Comparison of ENCODE assay signal across 8 cellular contexts in genomic region chr2:27320958-27321543, GRCh38. TPM values are rescaled to one million over a fixed set of nuclear protein-coding genes. Genes with fewer than 3 reads are reported as not detected.
DNase-seq lines count a peak whose midpoint lies in the region; FAIRE-seq and TF ChIP-seq lines count a peak whose summit lies in the region.

No MANE protein-coding gene starts in this region.

- H3K27ac Mint-ChIP-seq in astrocyte (ENCODE audit: unreplicated experiment): peak overlapping the region; percentile 92
- peak overlapping the region; percentile 71 for H3K27ac Mint-ChIP-seq in type B pancreatic cell

- H3K9me3 Mint-ChIP-seq in astrocyte (ENCODE audit: unreplicated experiment) (no peaks in the 10 kb centered on the region), type B pancreatic cell (no peaks in the 10 kb centered on the region)

- H3K9ac ChIP-seq in astrocyte (ENCODE audit: low read length): peak overlapping the region; percentile 99

- H3K36me3 Mint-ChIP-seq in astrocyte (ENCODE audit: low read depth, unreplicated experiment) (peaks cover 7% of the 10 kb centered on the region), type B pancreatic cell (peaks cover 10% of the 10 kb centered on the region)

- H3K27me3 ChIP-seq in astrocyte (ENCODE audit: insufficient read depth, low read length): no peaks in the 10 kb centered on the region
- H3K27me3 ChIP-seq in effector memory CD4-positive, alpha-beta T cell (replicated peaks; ENCODE audit: control insufficient read depth, insufficient read depth, low read length, poor library complexity, severe bottlenecking): no peaks in the 10 kb centered on the region

- peaks cover 2% of the 10 kb centered on the region for H3K36me3 ChIP-seq in astrocyte (ENCODE audit: insufficient read depth, low read length)
- peaks cover under 1% of the 10 kb centered on the region for H3K36me3 ChIP-seq in effector memory CD4-positive, alpha-beta T cell (ENCODE audit: control insufficient read depth, insufficient read depth, low read length)

- TF ChIP-seq EP300 in Ishikawa (IDR thresholded peaks at IDR 0.05; ENCODE audit: borderline replicate concordance): no peak

- DNase-seq in Caki2 (ENCODE audit: low read depth) (peak; percentile 98), astrocyte (ENCODE audit: low read depth) (peak; percentile 97), iPS-NIHi7 (ENCODE audit: extremely low spot score) (peak; percentile 73), type B pancreatic cell (ENCODE audit: extremely low spot score, unreplicated experiment) (no peak), KG1 (lab: John Stamatoyannopoulos, UW) (no peak)
- DNase-seq in effector memory CD4-positive, alpha-beta T cell: no peak
- DNase-seq in activated CD4-positive, alpha-beta T cell treated with anti-CD3 and anti-CD28 coated beads, Interleukin-2, amount 50 U/mL, for 48 hours: no peak

- no peak overlapping the region for H2AFZ ChIP-seq in astrocyte (ENCODE audit: low read depth, low read length)

- H4K20me1 ChIP-seq in astrocyte (ENCODE audit: insufficient read depth, low read length): peaks cover 15% of the 10 kb centered on the region

- no peaks in the 10 kb centered on the region for H3K9me3 ChIP-seq in astrocyte (ENCODE audit: insufficient read depth, low read depth, low read length)
- H3K9me3 ChIP-seq in effector memory CD4-positive, alpha-beta T cell (ENCODE audit: control insufficient read depth, low read length): no peaks in the 10 kb centered on the region

- H3K4me1 Mint-ChIP-seq in astrocyte (ENCODE audit: low read depth, unreplicated experiment): peaks cover 16% of the 10 kb centered on the region
- H3K4me1 Mint-ChIP-seq in type B pancreatic cell (ENCODE audit: unreplicated experiment): peaks cover 13% of the 10 kb centered on the region

- in situ Hi-C loops in Caki2 (cut with HindIII; ENCODE audit: low pct_unique_long_range_greater_than_20kb, low sequenced_read_pairs): no loop called here

- H3K4me3 ChIP-seq in astrocyte (ENCODE audit: insufficient read depth, low read depth, low read length): peak overlapping the region; percentile 94
- no peak overlapping the region for H3K4me3 ChIP-seq in effector memory CD4-positive, alpha-beta T cell (ENCODE audit: insufficient read depth, low read depth, low read length, poor library complexity, severe bottlenecking)

- peaks cover 16% of the 10 kb centered on the region for H3K79me2 ChIP-seq in astrocyte (ENCODE audit: insufficient read depth, low read length)

- H3K27me3 Mint-ChIP-seq in astrocyte (ENCODE audit: low read depth, unreplicated experiment): no peaks in the 10 kb centered on the region
- no peaks in the 10 kb centered on the region for H3K27me3 Mint-ChIP-seq in type B pancreatic cell

- peak; percentile 81 for FAIRE-seq in astrocyte (lab: Jason Lieb, UNC)

- H3K4me1 ChIP-seq in astrocyte (ENCODE audit: insufficient read depth, low read length): peaks cover 26% of the 10 kb centered on the region
- peaks cover 13% of the 10 kb centered on the region for H3K4me1 ChIP-seq in effector memory CD4-positive, alpha-beta T cell (ENCODE audit: control insufficient read depth, insufficient read depth, low read length, poor library complexity, severe bottlenecking)

- H3K4me2 ChIP-seq in astrocyte (ENCODE audit: low read length): peak overlapping the region; percentile 97

- TF ChIP-seq CTCF in astrocyte (IDR thresholded peaks at IDR 0.05; ENCODE audit: insufficient read depth, low read depth, low read length) (peak; percentile 59), type B pancreatic cell (conservative IDR thresholded peaks at IDR 0.05) (peak; percentile 38)

- peak; percentile 51 for TF ChIP-seq RAD21 in Ishikawa (IDR thresholded peaks at IDR 0.05; ENCODE audit: low read depth)

- H3K4me3 Mint-ChIP-seq in astrocyte (ENCODE audit: unreplicated experiment): peak overlapping the region; percentile 92
- peak overlapping the region; percentile 99 for H3K4me3 Mint-ChIP-seq in type B pancreatic cell

- H3K27ac ChIP-seq in astrocyte (ENCODE audit: low read depth, low read length): peak overlapping the region; percentile 96
- H3K27ac ChIP-seq in effector memory CD4-positive, alpha-beta T cell (ENCODE audit: insufficient read depth, low read length, poor library complexity, severe bottlenecking): no peak overlapping the region

TF ChIP-seq in Ishikawa, 13 proteins besides CTCF, POLR2A, EP300 and RAD21:
- TF ChIP-seq YY1 (IDR thresholded peaks at IDR 0.05; ENCODE audit: low read depth): 0 out of 2 replicates have a peak, but pooled peaks have one; percentile 37
- TF ChIP-seq CEBPB (IDR thresholded peaks at IDR 0.05): no peak
- TF ChIP-seq TEAD4 (IDR thresholded peaks at IDR 0.05): no peak
- TF ChIP-seq CREB1 (IDR thresholded peaks at IDR 0.05; ENCODE audit: low read depth): peak; percentile 44; the same call in 1 of the 2 replicates
- TF ChIP-seq ZBTB7A (IDR thresholded peaks at IDR 0.05; ENCODE audit: low read depth): no peak
- no peak for TF ChIP-seq REST (IDR thresholded peaks at IDR 0.05; ENCODE audit: low read depth)
- TF ChIP-seq NFIC (IDR thresholded peaks at IDR 0.05): peak; percentile 70
- TF ChIP-seq MAX (IDR thresholded peaks at IDR 0.05): 0 out of 2 replicates have a peak, but pooled peaks have one; percentile 20
- TF ChIP-seq TCF12 (IDR thresholded peaks at IDR 0.05; ENCODE audit: low read depth): peak; percentile 72; the same call in 1 of the 2 replicates

RNA-seq across cellular contexts. Expression of gene MPV17, which starts 1.8 kb away (rescaled TPM):
- total RNA-seq in Caki2 (2014; rRNA removed; shearing (Covaris generic); ENCODE audit: low replicate concordance): 76.2 and 94.1 TPM in 2 replicates
- 54.0 and 55.7 TPM in 2 replicates for total RNA-seq in astrocyte
- 48.9 and 62.4 TPM in 2 replicates for total RNA-seq in type B pancreatic cell (ENCODE audit: low replicate concordance)

RNA-seq across cellular contexts. Expression of gene UCN, which starts 12.8 kb away (rescaled TPM):
- total RNA-seq in Caki2 (2014; rRNA removed; shearing (Covaris generic); ENCODE audit: low replicate concordance): 2.2 and 5.3 TPM in 2 replicates
- total RNA-seq in astrocyte (1.1 and 1.5 TPM in 2 replicates), type B pancreatic cell (ENCODE audit: low replicate concordance) (0.74 and 4.1 TPM in 2 replicates)

RNA-seq across cellular contexts. Expression of gene GTF3C2, which starts 35.5 kb away (rescaled TPM):
- total RNA-seq in Caki2 (2014; rRNA removed; shearing (Covaris generic); ENCODE audit: low replicate concordance): 68.2 and 70.7 TPM in 2 replicates
- total RNA-seq in astrocyte (52.9 and 61.3 TPM in 2 replicates), type B pancreatic cell (ENCODE audit: low replicate concordance) (74.2 and 76.5 TPM in 2 replicates)

RNA-seq across cellular contexts. Expression of gene TRIM54, which starts 38.8 kb away (rescaled TPM):
- total RNA-seq in Caki2 (2014; rRNA removed; shearing (Covaris generic); ENCODE audit: low replicate concordance): not detected in 2 replicates
- total RNA-seq in astrocyte (not detected in 2 replicates), type B pancreatic cell (ENCODE audit: low replicate concordance) (not detected in 2 replicates)

RNA-seq across cellular contexts. Expression of gene DNAJC5G, which starts 45.8 kb away (rescaled TPM):
- not detected in 2 replicates for total RNA-seq in Caki2 (2014; rRNA removed; shearing (Covaris generic); ENCODE audit: low replicate concordance)
- not detected in 2 replicates for total RNA-seq in astrocyte
- total RNA-seq in type B pancreatic cell (ENCODE audit: low replicate concordance): not detected in 2 replicates

Comparison
In these comparisons a context has a peak if more than half of its experiments do, and no peak if none do; other contexts are left out.
1. DNase-seq: peak in Caki2 (single experiment), astrocyte (single experiment) and iPS-NIHi7 (single experiment); none in type B pancreatic cell (single experiment), KG1 (single experiment), effector memory CD4-positive, alpha-beta T cell (0 of 3) and activated CD4-positive, alpha-beta T cell treated with anti-CD3 and anti-CD28 coated beads, Interleukin-2, amount 50 U/mL, for 48 hours (0 of 2).